In the genomic region with DNA sequence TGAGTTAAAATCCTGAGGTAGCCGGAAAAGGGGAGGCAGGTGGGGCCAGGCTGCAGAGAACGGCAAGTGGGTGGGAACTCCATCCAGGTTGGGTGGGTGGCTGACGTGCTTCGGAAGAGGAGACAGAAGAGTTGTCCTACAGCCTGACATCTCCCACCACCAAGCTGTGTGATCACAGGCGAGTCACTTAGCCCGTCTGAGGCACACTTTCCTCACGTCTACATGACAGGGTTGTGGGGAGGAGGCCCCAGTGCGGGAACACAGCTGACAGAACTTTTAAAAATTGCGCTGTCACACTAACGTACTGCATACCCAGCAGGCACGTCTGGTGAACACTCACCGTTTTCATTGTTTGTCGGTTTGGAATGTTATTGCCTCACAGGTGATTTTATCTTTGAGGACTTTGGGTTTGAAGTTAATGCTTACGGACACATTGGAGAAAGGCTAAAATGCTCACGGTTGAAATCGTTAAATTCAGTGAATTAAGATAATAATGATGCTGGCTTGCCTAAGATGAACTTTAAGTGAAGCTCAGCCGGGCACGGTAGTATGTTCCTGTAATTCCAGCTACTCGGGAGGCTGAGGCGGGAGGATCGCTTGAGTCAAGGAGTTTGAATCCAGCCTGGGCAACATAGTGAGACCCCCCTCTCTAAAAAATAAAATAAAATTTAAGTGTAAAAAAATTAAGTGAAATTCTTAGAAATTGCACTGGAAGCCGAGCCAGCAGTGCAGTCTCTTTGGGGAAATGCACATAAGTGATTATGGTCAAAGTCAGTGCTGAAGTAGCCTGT, we compare ENCODE assay signal across 17 cellular contexts. TPM values are rescaled to one million over a fixed set of nuclear protein-coding genes. Genes with fewer than 3 reads are reported as not detected.
A peak's percentile ranks its signal among the peaks of the same experiment; 100 is the strongest.
DNase-seq lines count a peak whose midpoint lies in the region; ATAC-seq and TF ChIP-seq lines count a peak whose summit lies in the region.
"Had no signal": no experiment of that assay in that cellular context is flagged by ENCODE, and none has a peak within 500 bp of the region (broad histone marks: within the 10 kb centered on the region; RNA-seq: fewer than 3 reads in every experiment).

No MANE protein-coding gene starts in this region.

- no peaks in the 10 kb centered on the region for H3K9me3 Mint-ChIP-seq in stimulated activated naive CD8-positive, alpha-beta T cell treated with anti-CD3 and anti-CD28 coated beads, Interleukin-15, amount 100 ng/mL, for 72 hours
- H3K9me3 Mint-ChIP-seq: activated naive CD4-positive, alpha-beta T cell treated with anti-CD3 and anti-CD28 coated beads for 36 hours had no signal

- no peak overlapping the region for H3K4me3 Mint-ChIP-seq in stimulated activated naive CD8-positive, alpha-beta T cell treated with anti-CD3 and anti-CD28 coated beads, Interleukin-15, amount 100 ng/mL, for 72 hours
- H3K4me3 Mint-ChIP-seq: activated naive CD4-positive, alpha-beta T cell treated with anti-CD3 and anti-CD28 coated beads for 36 hours; IgD-negative memory B cell had no signal

- TF ChIP-seq EP300 in esophagus muscularis mucosa (IDR thresholded peaks at IDR 0.05): no peak

- no peak overlapping the region for H3K4me3 ChIP-seq in esophagus muscularis mucosa
- H3K4me3 ChIP-seq: skin epidermis had no signal

- no peak for DNase-seq in stimulated activated naive CD8-positive, alpha-beta T cell treated with anti-CD3 and anti-CD28 coated beads, Interleukin-15, Interleukin-2, amounts not matched to agents 100 U/mL and 50 U/mL, for 24 hours
- no peak for DNase-seq in stimulated activated naive CD8-positive, alpha-beta T cell treated with anti-CD3 and anti-CD28 coated beads, Interleukin-15, amount 100 ng/mL, for 72 hours
- DNase-seq in esophagus muscularis mucosa (ENCODE audit: extremely low spot score) (no peak), omental fat pad (ENCODE audit: low spot score) (no peak), Ammon's horn (ENCODE audit: low spot score) (no peak), NOMO-1 (lab: John Stamatoyannopoulos, UW; ENCODE audit: unreplicated experiment in 2 of 2) (no peak), NCI-H187 treated with DMSO at 0.1 percent for 48 hours (lab: John Stamatoyannopoulos, UW) (no peak)
- DNase-seq: BE2C; effector CD8-positive, alpha-beta T cell; MV-4-11; NCI-H774; stimulated activated naive CD4-positive, alpha-beta T cell; SW 1271 had no signal

- TF ChIP-seq CTCF in esophagus muscularis mucosa (IDR thresholded peaks at IDR 0.05) (no peak), omental fat pad (IDR thresholded peaks at IDR 0.05) (no peak)

- peak; percentile 56 for ATAC-seq in stimulated activated naive CD8-positive, alpha-beta T cell treated with anti-CD3 and anti-CD28 coated beads, Interleukin-15, Interleukin-2, amounts not matched to agents 100 U/mL and 50 U/mL, for 24 hours
- no peak for ATAC-seq in stimulated activated naive CD8-positive, alpha-beta T cell treated with anti-CD3 and anti-CD28 coated beads, Interleukin-15, amount 100 ng/mL, for 72 hours
- ATAC-seq in omental fat pad (ENCODE audit: low FRiP score): peak; percentile 12

- intact Hi-C loops in esophagus muscularis mucosa (cut with DNase I): no loop called here

- H3K27me3 ChIP-seq in esophagus muscularis mucosa: no peaks in the 10 kb centered on the region
- H3K27me3 ChIP-seq: BE2C had no signal

- H3K27ac Mint-ChIP-seq in stimulated activated naive CD8-positive, alpha-beta T cell treated with anti-CD3 and anti-CD28 coated beads, Interleukin-15, amount 100 ng/mL, for 72 hours: peak overlapping the region in 1 of 2 donors; percentile 38
- H3K27ac Mint-ChIP-seq: activated naive CD4-positive, alpha-beta T cell treated with anti-CD3 and anti-CD28 coated beads for 36 hours; IgD-negative memory B cell had no signal

- H3K27ac ChIP-seq in esophagus muscularis mucosa (replicated peaks in 1 of 4): peak overlapping the region; percentile 50 to 67 (median 58)
- H3K27ac ChIP-seq: VCaP had no signal

- H3K9me3 ChIP-seq in esophagus muscularis mucosa: peaks cover 0 to 10% (median 4%) of the 10 kb centered on the region in 4 donors
- H3K9me3 ChIP-seq: BE2C had no signal

- H3K27me3 Mint-ChIP-seq in stimulated activated naive CD8-positive, alpha-beta T cell treated with anti-CD3 and anti-CD28 coated beads, Interleukin-15, amount 100 ng/mL, for 72 hours: peaks cover 10% of the 10 kb centered on the region

- 95% methylated on average over 22 of the region's 22 CpGs for WGBS in esophagus muscularis mucosa

- no peaks in the 10 kb centered on the region for H3K36me3 ChIP-seq in esophagus muscularis mucosa
- H3K36me3 ChIP-seq: BE2C had no signal

- peaks cover 12% of the 10 kb centered on the region for H3K4me1 Mint-ChIP-seq in stimulated activated naive CD8-positive, alpha-beta T cell treated with anti-CD3 and anti-CD28 coated beads, Interleukin-15, amount 100 ng/mL, for 72 hours

- no peak for TF ChIP-seq POLR2A in esophagus muscularis mucosa (IDR thresholded peaks at IDR 0.05; ENCODE audit: low read depth)

- H3K4me1 ChIP-seq in esophagus muscularis mucosa: peaks cover 8 to 40% (median 22%) of the 10 kb centered on the region in 4 donors
- H3K4me1 ChIP-seq: BE2C had no signal

RNA-seq across cellular contexts. Expression of a gene that starts 8.9 kb away (rescaled TPM):
- total RNA-seq in esophagus muscularis mucosa (10 to 100 TPM; 10.8 to 24.2 (median 16.7) TPM), omental fat pad (10 to 100 TPM; 33.9 to 56.4 (median 52.9) TPM)
